8 cellular contexts compared by ENCODE assay signal in genomic region chr11:70270877-70271634, GRCh38. TPM values are rescaled to one million over a fixed set of nuclear protein-coding genes. Genes with fewer than 3 reads are reported as not detected.
DNase-seq lines count a peak whose midpoint lies in the region; ATAC-seq and TF ChIP-seq lines count a peak whose summit lies in the region.

No MANE protein-coding gene starts in this region.

- peak overlapping the region; percentile 91 for H3K4me3 ChIP-seq in GM12864 (ENCODE audit: low read depth, low read length)
- peak overlapping the region; percentile 70 for H3K4me3 ChIP-seq in HAP-1
- H3K4me3 ChIP-seq in MG63 = peak overlapping the region; percentile 78
- peak overlapping the region; percentile 71 for H3K4me3 ChIP-seq in mesodermal cell (ENCODE audit: extremely low read depth, insufficient read depth, low read length, poor library complexity, severe bottlenecking)

- peaks cover 4% of the 10 kb centered on the region; the same call in 1 of the 2 replicates for H3K4me1 ChIP-seq in HAP-1
- H3K4me1 ChIP-seq in mesodermal cell (ENCODE audit: control insufficient read depth, insufficient read depth, low read length, poor library complexity, severe bottlenecking) = no peaks in the 10 kb centered on the region

- H3K9me3 Mint-ChIP-seq in effector memory CD8-positive, alpha-beta T cell = no peaks in the 10 kb centered on the region
- H3K9me3 Mint-ChIP-seq in stimulated activated memory B cell treated with anti-CD40 and anti-IgM and Interleukin-4, amounts not matched to agents 10 μg/mL and 1 μg/mL and 100 μg/mL, for 72 hours = no peaks in the 10 kb centered on the region

- peaks cover under 1 to 19% of the 10 kb centered on the region in 2 donors for H3K27me3 Mint-ChIP-seq in effector memory CD8-positive, alpha-beta T cell
- H3K27me3 Mint-ChIP-seq in stimulated activated memory B cell treated with anti-CD40 and anti-IgM and Interleukin-4, amounts not matched to agents 10 μg/mL and 1 μg/mL and 100 μg/mL, for 72 hours = peaks cover 12% of the 10 kb centered on the region

- DNase-seq in GM12864 (ENCODE audit: low read depth) = no peak
- peak; percentile 29 to 35 for DNase-seq in HAP-1 (ENCODE audit: low spot score in 2 of 2)
- DNase-seq in MG63 = peak; percentile 31
- peak; percentile 7 to 26 for DNase-seq in activated CD4-positive, alpha-beta T cell treated with anti-CD3 and anti-CD28 coated beads, Interleukin-2, amount 50 U/mL, for 24 hours (ENCODE audit: low read depth in 1 of 2, low spot score in 1 of 2)
- peak; percentile 29 to 45 (median 44) for DNase-seq in effector memory CD8-positive, alpha-beta T cell
- DNase-seq in midbrain (lab: John Stamatoyannopoulos, UW) = no peak

- H3K36me3 ChIP-seq in HAP-1 (replicated peaks) = peaks cover 29% of the 10 kb centered on the region
- peaks cover 38% of the 10 kb centered on the region for H3K36me3 ChIP-seq in MG63
- H3K36me3 ChIP-seq in mesodermal cell (ENCODE audit: control insufficient read depth, insufficient read depth, low read length) = peaks cover 38% of the 10 kb centered on the region

- H3K4me1 Mint-ChIP-seq in effector memory CD8-positive, alpha-beta T cell (ENCODE audit: low read depth in 2 of 2) = peaks cover 24 to 34% of the 10 kb centered on the region in 2 donors
- H3K4me1 Mint-ChIP-seq in stimulated activated memory B cell treated with anti-CD40 and anti-IgM and Interleukin-4, amounts not matched to agents 10 μg/mL and 1 μg/mL and 100 μg/mL, for 72 hours = peaks cover 51% of the 10 kb centered on the region

- H3K27ac Mint-ChIP-seq in effector memory CD8-positive, alpha-beta T cell = peak overlapping the region; percentile 87 to 94
- H3K27ac Mint-ChIP-seq in stimulated activated memory B cell treated with anti-CD40 and anti-IgM and Interleukin-4, amounts not matched to agents 10 μg/mL and 1 μg/mL and 100 μg/mL, for 72 hours = peak overlapping the region; percentile 56

- peaks cover 34% of the 10 kb centered on the region for H3K36me3 Mint-ChIP-seq in effector memory CD8-positive, alpha-beta T cell (ENCODE audit: insufficient read depth)
- peaks cover 27% of the 10 kb centered on the region for H3K36me3 Mint-ChIP-seq in stimulated activated memory B cell treated with anti-CD40 and anti-IgM and Interleukin-4, amounts not matched to agents 10 μg/mL and 1 μg/mL and 100 μg/mL, for 72 hours

- peak; percentile 67 for ATAC-seq in effector memory CD8-positive, alpha-beta T cell (replicated peaks)
- ATAC-seq in stimulated activated memory B cell treated with anti-CD40 and anti-IgM and Interleukin-4, amounts not matched to agents 10 μg/mL and 1 μg/mL and 100 μg/mL, for 72 hours = peak; percentile 61

- peak overlapping the region; percentile 49 for H3K27ac ChIP-seq in mesodermal cell (ENCODE audit: low read depth, low read length, severe bottlenecking)

- H3K27me3 ChIP-seq in HAP-1 (ENCODE audit: low read depth) = peaks cover 5% of the 10 kb centered on the region
- peaks cover 14% of the 10 kb centered on the region for H3K27me3 ChIP-seq in MG63

- in situ Hi-C loops in HAP-1 (cut with MboI; ENCODE audit: low sequenced_read_pairs) = no loop called here

- H3K9me3 ChIP-seq in HAP-1 = no peaks in the 10 kb centered on the region
- no peaks in the 10 kb centered on the region for H3K9me3 ChIP-seq in MG63
- H3K9me3 ChIP-seq in mesodermal cell (ENCODE audit: control insufficient read depth, low read length) = no peaks in the 10 kb centered on the region

- 0 to 1% methylated on average over 55 to 68 of the region's 75 CpGs for WGBS in mesodermal cell (ENCODE audit: insufficient coverage in 2 of 2), 2 experiments

- peak overlapping the region; percentile 93 to 96 for H3K4me3 Mint-ChIP-seq in effector memory CD8-positive, alpha-beta T cell
- peak overlapping the region; percentile 85 for H3K4me3 Mint-ChIP-seq in stimulated activated memory B cell treated with anti-CD40 and anti-IgM and Interleukin-4, amounts not matched to agents 10 μg/mL and 1 μg/mL and 100 μg/mL, for 72 hours

- peak; percentile 2 for TF ChIP-seq CTCF in GM12864 (IDR thresholded peaks at IDR 0.05; ENCODE audit: low read depth, low read length, missing control alignments)

RNA-seq across cellular contexts. Expression of gene PPFIA1, which starts 0.6 kb away (rescaled TPM):
- 19.8 and 26.7 TPM in 2 replicates for total RNA-seq in MG63 (2014; rRNA removed; shearing (Covaris generic); ENCODE audit: low replicate concordance)
- 25.6 TPM for polyA plus RNA-seq in mesodermal cell (2013, experiment 1 of 2)
- 28.8 TPM for polyA plus RNA-seq in mesodermal cell (2013, experiment 2 of 2)

Comparison
In these comparisons a context has a peak if more than half of its experiments do, and no peak if none do; other contexts are left out.
1. DNase-seq: peak in HAP-1 (2 of 2), MG63 (single experiment), activated CD4-positive, alpha-beta T cell treated with anti-CD3 and anti-CD28 coated beads, Interleukin-2, amount 50 U/mL, for 24 hours (2 of 2) and effector memory CD8-positive, alpha-beta T cell (3 of 3); none in GM12864 (single experiment) and midbrain (single experiment).
2. Peak in every context shown above with its lines, with median percentiles within 50 percentile points of each other: H3K4me3 ChIP-seq.